In the genomic region with DNA sequence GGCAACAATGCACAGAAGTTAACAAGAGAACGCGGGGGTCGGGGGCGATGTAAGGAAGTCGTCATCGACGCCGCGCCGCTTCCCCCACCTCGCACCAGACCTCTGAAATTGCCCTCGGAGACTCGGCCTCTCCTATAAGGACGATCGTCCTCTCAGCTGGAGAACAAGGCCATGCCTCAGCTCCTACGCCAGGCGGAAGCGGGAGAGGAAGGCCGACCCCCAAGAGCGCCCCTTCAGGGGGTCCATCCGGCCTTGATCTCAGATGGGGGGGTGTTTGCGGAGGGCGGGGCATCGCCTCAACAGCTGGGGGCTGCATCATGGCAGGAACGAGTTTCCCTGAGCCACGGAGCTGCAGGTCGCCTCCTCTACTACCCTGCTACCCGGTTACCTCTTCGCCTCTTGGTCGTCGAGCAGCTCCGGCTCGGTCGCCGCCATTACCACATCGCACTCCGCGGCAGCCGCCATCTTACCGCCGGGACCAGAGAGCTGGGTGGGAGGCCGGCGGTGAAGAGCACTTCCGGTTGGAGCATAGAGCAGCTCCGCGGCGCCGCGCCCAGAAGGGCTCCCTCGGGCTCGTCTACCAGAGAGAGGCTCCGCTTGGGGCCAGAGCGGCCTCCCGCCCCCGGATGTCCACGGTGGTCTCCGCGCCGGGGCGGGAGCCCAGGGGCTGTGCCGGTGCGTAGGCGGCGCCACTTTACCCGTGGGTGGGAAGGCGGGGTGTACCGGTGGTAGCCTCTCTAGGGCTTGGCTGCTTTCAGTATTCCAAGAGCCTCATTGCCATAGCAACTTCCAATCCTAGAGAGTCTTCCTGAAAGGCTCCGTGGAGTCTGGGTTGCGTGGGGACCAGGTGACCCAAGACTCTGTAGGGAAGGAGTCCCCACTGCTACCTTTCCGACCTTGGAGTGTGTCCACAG, we compare ENCODE assay signal across 8 cellular contexts. TPM values are rescaled to one million over a fixed set of nuclear protein-coding genes. Genes with fewer than 3 reads are reported as not detected.
A peak's percentile ranks its signal among the peaks of the same experiment; 100 is the strongest.
DNase-seq lines count a peak whose midpoint lies in the region; ATAC-seq and TF ChIP-seq lines count a peak whose summit lies in the region.

Gene DNAJC7, minus strand, starts transcription at position 488 of the 914 bp plus-strand sequence. Its CDS starts 23 bp downstream, at position 465.

- peaks cover 8% of the 10 kb centered on the region for H3K9me1 ChIP-seq in IMR-90 (ENCODE audit: insufficient read depth, low read length)

- peak within 1 kb of the TSS; percentile 85 for H2BK5ac ChIP-seq in IMR-90 (ENCODE audit: low read depth, low read length, poor library complexity, severe bottlenecking)

- H2AK9ac ChIP-seq in IMR-90 (replicated peaks; ENCODE audit: low read depth, low read length, poor library complexity), result peak within 1 kb of the TSS; percentile 99

- H2AK5ac ChIP-seq in IMR-90 (ENCODE audit: low read depth, low read length), result peak within 1 kb of the TSS; percentile 96

- H3K18ac ChIP-seq in IMR-90 (ENCODE audit: low read depth, low read length), result peak within 1 kb of the TSS; percentile 79

- no peaks in the 10 kb centered on the region for H3K27me3 ChIP-seq in IMR-90 (ENCODE audit: control insufficient read depth, insufficient read depth, low read length)
- H3K27me3 ChIP-seq in mucosa of rectum (ENCODE audit: control insufficient read depth in 2 of 2, insufficient read depth in 2 of 2, low read length in 2 of 2), result no peaks in the 10 kb centered on the region

- peak within 1 kb of the TSS; percentile 96 to 100 for H4K8ac ChIP-seq in IMR-90 (ENCODE audit: low read depth in 2 of 2, low read length in 2 of 2)

- H3K79me1 ChIP-seq in IMR-90 (ENCODE audit: low read depth in 1 of 2, low read length in 2 of 2), result peaks cover 12 to 60% of the 10 kb centered on the region in 2 experiments

- peak within 1 kb of the TSS; percentile 100 for H3K23ac ChIP-seq in IMR-90 (ENCODE audit: low read depth, low read length)

- CTCF ChIA-PET in IMR-90 (lab: Yijun Ruan, JAX), result interaction anchor here (0.6 to 1.0 kb wide), 2 partner anchors 8 to 14 kb away, joined by 3 read pairs; no protein-coding TSS in a partner anchor

- 0% methylated on average over 14 of the region's 70 CpGs; no CpG with 5 or more reads in 1 of the 2 experiments for WGBS in IMR-90 (ENCODE audit: extremely low coverage in 2 of 2, insufficient read length in 1 of 2), 2 experiments

- peaks cover 23% of the 10 kb centered on the region for H4K20me1 ChIP-seq in IMR-90 (ENCODE audit: insufficient read depth, low read length)

- peak within 1 kb of the TSS; percentile 96 for H3K4me2 ChIP-seq in IMR-90 (ENCODE audit: low read depth, low read length)

- peak within 1 kb of the TSS; percentile 83; the same call in 2 of the 3 replicates for H2BK15ac ChIP-seq in IMR-90 (ENCODE audit: low read depth, low read length)

- POLR2A ChIA-PET in IMR-90 (lab: Charles Lee; ENCODE audit: unreplicated experiment), result interaction anchor here (0.6 to 1.1 kb wide), 4 partner anchors 10 to 175 kb away, joined by 3 to 7 read pairs (median 4); partner anchors contain the start of gene CNP

- H3K4me3 ChIP-seq in IMR-90 (ENCODE audit: insufficient read depth, low read depth, low read length) (peak within 1 kb of the TSS; percentile 65), epithelial cell of proximal tubule (ENCODE audit: low read depth, low read length) (peak within 1 kb of the TSS; percentile 94), mucosa of rectum (ENCODE audit: low read length in 2 of 2) (peak within 1 kb of the TSS; percentile 91 to 96)

- peak within 1 kb of the TSS; percentile 94 for H4K91ac ChIP-seq in IMR-90 (ENCODE audit: insufficient read depth, low read depth, low read length)

- no peak for TF ChIP-seq RAD21 in IMR-90 (IDR thresholded peaks at IDR 0.05; ENCODE audit: low read length)

- in situ Hi-C loops in IMR-90 (cut with MboI; ENCODE audit: low sequenced_read_pairs), result no loop called here

- H3K36me3 ChIP-seq in IMR-90 (ENCODE audit: control insufficient read depth, insufficient read depth, low read length) (peaks cover under 1% of the 10 kb centered on the region), mucosa of rectum (ENCODE audit: control insufficient read depth in 2 of 2, insufficient read depth in 2 of 2, low read length in 2 of 2) (peaks cover under 1 to 2% of the 10 kb centered on the region in 2 donors)

- peak within 1 kb of the TSS; percentile 97 for H2AFZ ChIP-seq in IMR-90 (replicated peaks; ENCODE audit: low read length, poor library complexity)

- no peaks in the 10 kb centered on the region for H3K9me3 ChIP-seq in IMR-90 (ENCODE audit: control insufficient read depth, insufficient read depth, low read length)
- no peaks in the 10 kb centered on the region for H3K9me3 ChIP-seq in mucosa of rectum (ENCODE audit: control insufficient read depth in 2 of 2, low read length in 2 of 2)

- peak; percentile 88 for TF ChIP-seq POLR2A in IMR-90 (IDR thresholded peaks at IDR 0.05; ENCODE audit: low read depth, low read length)

- TSS peak; percentile 48 for BruUV-seq in IMR-90 (replicated peaks; lab: Mats Ljungman, UMichigan)

- H2BK20ac ChIP-seq in IMR-90 (ENCODE audit: low read depth, low read length), result 0 out of 2 replicates have a peak within 1 kb of the TSS, but pooled peaks have one; percentile 9

- H3K27ac ChIP-seq in IMR-90 (ENCODE audit: insufficient read depth, low read length) (peak within 1 kb of the TSS; percentile 94), mucosa of rectum (ENCODE audit: low read depth in 2 of 2, low read length in 2 of 2) (peak within 1 kb of the TSS; percentile 85 to 91)

- peak within 1 kb of the TSS; percentile 88 for H3K56ac ChIP-seq in IMR-90 (ENCODE audit: extremely low read depth, insufficient read depth, low read length)

- TF ChIP-seq CTCF in IMR-90 (conservative IDR thresholded peaks at IDR 0.05; ENCODE audit: low read depth, low read length), result no peak
- TF ChIP-seq CTCF in epithelial cell of proximal tubule (conservative IDR thresholded peaks at IDR 0.05; ENCODE audit: low read depth, low read length), result no peak

- intact Hi-C loops in IMR-90 (cut with micrococcal nuclease), result loop anchor here (2.0 kb wide), 1 partner anchor 14 kb away; no protein-coding TSS in a partner anchor

- dilution Hi-C loops in IMR-90 (cut with HindIII; ENCODE audit: low sequenced_read_pairs, unreplicated experiment), result no loop called here

- H3K14ac ChIP-seq in IMR-90 (replicated peaks; ENCODE audit: low read depth, low read length), result peak within 1 kb of the TSS; percentile 99

- peak within 1 kb of the TSS; percentile 96 for H4K5ac ChIP-seq in IMR-90 (ENCODE audit: low read depth, low read length)

- peak within 1 kb of the TSS; percentile 73 for H2BK120ac ChIP-seq in IMR-90 (ENCODE audit: low read depth, low read length)

- H3K9ac ChIP-seq in IMR-90 (ENCODE audit: low read depth, low read length) (peak within 1 kb of the TSS; percentile 93), mucosa of rectum (ENCODE audit: low read depth in 1 of 2, low read length in 2 of 2) (peak within 1 kb of the TSS; percentile 94 to 97)

- ATAC-seq in GM21526 (IDR thresholded peaks at IDR 0.05; ENCODE audit: low FRiP score, unreplicated experiment), result peak; percentile 70
- ATAC-seq in IMR-90 (ENCODE audit: low read depth), result peak; percentile 91

- H3K4me1 ChIP-seq in IMR-90 (ENCODE audit: control insufficient read depth, insufficient read depth, low read length) (peaks cover 3% of the 10 kb centered on the region; the same call in 1 of the 2 replicates), mucosa of rectum (ENCODE audit: control insufficient read depth in 2 of 2, insufficient read depth in 2 of 2, low read length in 2 of 2) (peaks cover 30 to 32% of the 10 kb centered on the region in 2 donors)

- DNase-seq in DMS 273 (lab: John Stamatoyannopoulos, UW; ENCODE audit: unreplicated experiment), result peak; percentile 97
- DNase-seq in IMR-90, result peak; percentile 89
- DNase-seq in OCI-M2 (lab: John Stamatoyannopoulos, UW; ENCODE audit: unreplicated experiment), result peak; percentile 51
- peak; percentile 78 for DNase-seq in activated T-cell treated with anti-CD3 and anti-CD28 coated beads for 4 hours
- DNase-seq in epithelial cell of proximal tubule (ENCODE audit: low read depth), result peak; percentile 47
- DNase-seq in stimulated activated CD8-positive, alpha-beta memory T cell treated with anti-CD3 and anti-CD28 coated beads, Interleukin-4, amount 100 ng/mL, for 4 hours (ENCODE audit: low read depth in 2 of 2, low spot score in 1 of 2), result peak; percentile 63 to 83

- peak within 1 kb of the TSS; percentile 98 for H3K4ac ChIP-seq in IMR-90 (ENCODE audit: low read depth, low read length)

TF ChIP-seq in IMR-90, 13 proteins besides CTCF, POLR2A, EP300 and RAD21 (continues in another document):
- TF ChIP-seq MAFK (IDR thresholded peaks at IDR 0.05; ENCODE audit: low read depth, low read length) (no peak), NFE2L2 (IDR thresholded peaks at IDR 0.05; ENCODE audit: low read depth, low read length) (no peak), MXI1 (IDR thresholded peaks at IDR 0.05; ENCODE audit: borderline replicate concordance, low read depth, low read length) (0 out of 2 replicates have a peak, but pooled peaks have one; percentile 8), FOS (IDR thresholded peaks at IDR 0.05; ENCODE audit: low read depth, low read length) (no peak), BHLHE40 (IDR thresholded peaks at IDR 0.05; ENCODE audit: low read depth, low read length) (no peak), SMC3 (IDR thresholded peaks at IDR 0.05; ENCODE audit: low read depth, low read length) (no peak), RCOR1 (IDR thresholded peaks at IDR 0.05; ENCODE audit: insufficient replicate concordance, low read length) (no peak), CEBPB (IDR thresholded peaks at IDR 0.05; ENCODE audit: low read depth, low read length) (peak; percentile 52; the same call in 1 of the 2 replicates), RFX5 (IDR thresholded peaks at IDR 0.05; ENCODE audit: low read depth, low read length) (no peak), USF2 (IDR thresholded peaks at IDR 0.05; ENCODE audit: low read depth, low read length) (peak; percentile 13; the same call in 1 of the 2 replicates), MAZ (IDR thresholded peaks at IDR 0.05; ENCODE audit: borderline replicate concordance, low read depth, low read length) (peak; percentile 48), CHD1 (IDR thresholded peaks at IDR 0.05; ENCODE audit: low read depth, low read length) (0 out of 2 replicates have a peak, but pooled peaks have one; percentile 76)

RNA-seq across cellular contexts. Expression of gene DNAJC7, which starts in this region (rescaled TPM):
- 71.7 and 76.9 TPM in 2 replicates for total RNA-seq in IMR-90 (2012; rRNA removed)
- polyA plus RNA-seq in IMR-90 (2012; rRNA removed), result 42.3 and 49.3 TPM in 2 replicates
- 12.0 and 27.7 TPM in 2 replicates for polyA plus RNA-seq in IMR-90 (2012; cell fraction: cytosol; rRNA removed)
- polyA plus RNA-seq in IMR-90 (2012; cell fraction: nucleus; rRNA removed; ENCODE audit: low replicate concordance), result 7.6 and 30.8 TPM in 2 replicates
- 57.6 and 66.8 TPM in 2 replicates for total RNA-seq in epithelial cell of proximal tubule

Comparison
In these comparisons a context has a peak if more than half of its experiments do, and no peak if none do; other contexts are left out.
1. Peak in every context shown above with its lines: DNase-seq, ATAC-seq, H3K4me3 ChIP-seq and H3K27ac ChIP-seq.
2. DNase-seq: peak in every context shown above with its lines; median percentile 97 in DMS 273; 89 in IMR-90; 78 in activated T-cell treated with anti-CD3 and anti-CD28 coated beads for 4 hours; 73 in stimulated activated CD8-positive, alpha-beta memory T cell treated with anti-CD3 and anti-CD28 coated beads, Interleukin-4, amount 100 ng/mL, for 4 hours; 51 in OCI-M2; 47 in epithelial cell of proximal tubule.